Comparison of ENCODE assay signal across 8 cellular contexts in the genomic region with DNA sequence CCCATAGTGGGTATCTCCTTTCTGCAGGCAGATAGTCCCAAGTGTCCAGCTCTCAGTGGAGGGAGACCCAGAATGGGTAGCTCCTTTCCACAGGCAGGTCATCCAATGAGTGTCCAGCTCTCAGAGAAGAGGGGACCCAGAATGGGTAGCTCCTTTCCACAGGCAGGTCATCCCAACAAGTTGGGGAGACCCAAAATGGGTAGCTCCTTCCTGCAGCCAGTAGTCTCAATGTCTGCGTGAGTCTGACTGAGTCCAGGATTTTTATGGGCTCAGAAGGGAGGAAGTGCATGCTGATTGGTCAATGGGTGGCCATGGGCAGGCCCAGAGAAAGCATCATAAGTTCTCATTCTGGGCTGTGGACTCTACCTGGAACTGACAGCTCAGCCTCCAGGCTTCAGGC.
"Had no signal": no experiment of that assay in that cellular context is flagged by ENCODE, and none has a peak within 500 bp of the region (broad histone marks: within the 10 kb centered on the region; RNA-seq: fewer than 3 reads in every experiment).

No MANE protein-coding gene starts in this region.

- H3K4me3 Mint-ChIP-seq: IgD-negative memory B cell had no signal

- H3K27ac ChIP-seq: HL-60, KMS-11 had no signal

- H3K4me2 ChIP-seq: KMS-11 had no signal

- H3K9me3 Mint-ChIP-seq: IgD-negative memory B cell had no signal

- FAIRE-seq: HepG2, HTR-8/SVneo had no signal

- H3K9ac ChIP-seq: KMS-11 had no signal

- H3K4me1 Mint-ChIP-seq: IgD-negative memory B cell had no signal

- DNase-seq: IMR-90, KBM-7, KG1 had no signal

- ATAC-seq: HepG2 had no signal
